Comparison of ENCODE assay signal across 9 cellular contexts in genomic region chr3:94645790-94646189, GRCh38.
"Had no signal": no experiment of that assay in that cellular context is flagged by ENCODE, and none has a peak within 500 bp of the region (broad histone marks: within the 10 kb centered on the region; RNA-seq: fewer than 3 reads in every experiment).

No MANE protein-coding gene starts in this region.

- H3K4me1 Mint-ChIP-seq: IgD-negative memory B cell had no signal

- FAIRE-seq: HTR-8/SVneo, K562 had no signal

- H3K9ac ChIP-seq: KMS-11 had no signal

- H3K27me3 Mint-ChIP-seq: IgD-negative memory B cell had no signal

- H3K4me3 Mint-ChIP-seq: IgD-negative memory B cell had no signal

- H3K4me3 ChIP-seq: K562 had no signal

- H3K4me2 ChIP-seq: KMS-11 had no signal

- DNase-seq: IMR-90, Karpas-422, KBM-7, KG1 had no signal

- ATAC-seq: K562 had no signal

- H3K27ac Mint-ChIP-seq: IgD-negative memory B cell had no signal

- H3K36me3 Mint-ChIP-seq: IgD-negative memory B cell had no signal

- H3K27ac ChIP-seq: HL-60, KMS-11 had no signal
